ENCODE assay signal across 17 cellular contexts in the genomic region with DNA sequence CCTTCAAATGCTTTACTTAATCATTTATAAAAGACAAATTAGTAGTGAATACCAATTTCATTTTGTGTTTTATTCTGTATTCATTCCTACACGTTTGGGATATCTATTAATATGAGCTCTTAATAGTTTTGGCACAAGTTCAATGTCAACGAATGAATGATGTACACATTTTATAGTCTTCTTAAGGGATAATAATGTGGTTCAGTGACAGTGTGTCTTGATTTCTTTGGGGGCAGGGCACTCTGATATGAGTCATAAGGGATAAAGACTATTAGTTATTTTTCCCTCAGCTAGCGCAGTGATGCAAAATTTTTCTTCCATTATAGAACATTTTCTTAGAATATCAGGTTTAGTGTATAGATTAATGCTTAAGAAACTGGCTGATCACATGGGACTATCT. TPM values are rescaled to one million over a fixed set of nuclear protein-coding genes. Genes with fewer than 3 reads are reported as not detected.
A peak's percentile ranks its signal among the peaks of the same experiment; 100 is the strongest.
DNase-seq lines count a peak whose midpoint lies in the region; ATAC-seq, FAIRE-seq and TF ChIP-seq lines count a peak whose summit lies in the region.
"Had no signal": no experiment of that assay in that cellular context is flagged by ENCODE, and none has a peak within 500 bp of the region (broad histone marks: within the 10 kb centered on the region; RNA-seq: fewer than 3 reads in every experiment).

No MANE protein-coding gene starts in this region.

- no peaks in the 10 kb centered on the region for H3K4me1 ChIP-seq in A673 (ENCODE audit: insufficient read depth, low read length, poor library complexity, severe bottlenecking)
- H3K4me1 ChIP-seq in endothelial cell of umbilical vein (ENCODE audit: control insufficient read depth, extremely low read depth, insufficient read depth, low read length), result peaks cover 5% of the 10 kb centered on the region
- no peaks in the 10 kb centered on the region for H3K4me1 ChIP-seq in adrenal gland (replicated peaks in 1 of 2)

- H3K9ac ChIP-seq in endothelial cell of umbilical vein (replicated peaks; ENCODE audit: extremely low read depth, insufficient read depth, low read length), result no peak overlapping the region

- no peaks in the 10 kb centered on the region for H3K27me3 ChIP-seq in A673 (replicated peaks; ENCODE audit: insufficient read depth, low read depth, low read length, poor library complexity)
- no peaks in the 10 kb centered on the region for H3K27me3 ChIP-seq in endothelial cell of umbilical vein (ENCODE audit: control insufficient read depth in 2 of 2, insufficient read depth in 2 of 2, low read length in 2 of 2)
- H3K27me3 ChIP-seq in adrenal gland, result no peaks in the 10 kb centered on the region

- no peak for TF ChIP-seq POLR2A in endothelial cell of umbilical vein (IDR thresholded peaks at IDR 0.05; ENCODE audit: low read depth, low read length)
- no peak for TF ChIP-seq POLR2A in adrenal gland (IDR thresholded peaks at IDR 0.05)

- no peaks in the 10 kb centered on the region for H3K79me2 ChIP-seq in endothelial cell of umbilical vein (ENCODE audit: control insufficient read depth, insufficient read depth, low read length)

- no peaks in the 10 kb centered on the region for H3K9me1 ChIP-seq in endothelial cell of umbilical vein (replicated peaks; ENCODE audit: control insufficient read depth, extremely low read depth, insufficient read depth, low read length)

- ATAC-seq in HG02885 (IDR thresholded peaks at IDR 0.05; ENCODE audit: poor library complexity, unreplicated experiment), result no peak
- ATAC-seq: T-helper 17 cell had no signal

- DNase-seq in A673 (ENCODE audit: low spot score), result peak; percentile 18
- peak; percentile 11 for DNase-seq in DMS153 treated with DMSO at 0.1 percent for 48 hours (lab: John Stamatoyannopoulos, UW; ENCODE audit: unreplicated experiment)
- peak; percentile 48 for DNase-seq in NCI-H748 (lab: John Stamatoyannopoulos, UW; ENCODE audit: unreplicated experiment)
- DNase-seq in endothelial cell of umbilical vein (ENCODE audit: low read depth, low spot score), result no peak
- DNase-seq in cardiac septum (ENCODE audit: low spot score), result no peak
- no peak for DNase-seq in DMS114 treated with DMSO at 0.1 percent for 48 hours (lab: John Stamatoyannopoulos, UW; ENCODE audit: unreplicated experiment)
- DNase-seq in adrenal gland, result no peak
- DNase-seq: CD4-positive, alpha-beta memory T cell; GOT3; NCI-H146; NCI-H226; NCI-H526; NK-92 treated with Interleukin-12 subunit alpha and Interleukin-12 subunit beta, amount 100 ng/mL, for 24 hours; SHP77 treated with DMSO at 0.1 percent for 48 hours; T-helper 17 cell had no signal

- H3K27ac ChIP-seq in A673 (ENCODE audit: low read depth, low read length, poor library complexity, severe bottlenecking), result no peak overlapping the region
- H3K27ac ChIP-seq in endothelial cell of umbilical vein (ENCODE audit: insufficient read depth, low read depth, low read length), result no peak overlapping the region
- no peak overlapping the region for H3K27ac ChIP-seq in adrenal gland

- POLR2A ChIA-PET in A673 (lab: Charles Lee; ENCODE audit: low non-redundant PET), result no interaction called here
- POLR2A ChIA-PET in endothelial cell of umbilical vein (lab: Charles Lee), result no interaction called here

- H4K20me1 ChIP-seq in endothelial cell of umbilical vein (replicated peaks; ENCODE audit: control insufficient read depth, extremely low read depth, insufficient read depth, low read length), result no peaks in the 10 kb centered on the region

- no peak overlapping the region for H3K4me2 ChIP-seq in endothelial cell of umbilical vein (ENCODE audit: insufficient read depth, low read length)

- no peaks in the 10 kb centered on the region for H3K9me3 ChIP-seq in A673 (ENCODE audit: low read depth, low read length, poor library complexity, severe bottlenecking)
- H3K9me3 ChIP-seq in endothelial cell of umbilical vein (replicated peaks; ENCODE audit: control insufficient read depth, insufficient read depth, low read length), result no peaks in the 10 kb centered on the region
- H3K9me3 ChIP-seq in adrenal gland (replicated peaks in 1 of 3), result no peaks in the 10 kb centered on the region

- CTCF ChIA-PET in A673 (lab: Charles Lee) (no interaction called here), endothelial cell of umbilical vein (lab: Charles Lee) (interaction anchor here (0.7 to 1.0 kb wide), 2 partner anchors 28 to 38 kb away, joined by 3 read pairs; no protein-coding TSS in a partner anchor)

- no peaks in the 10 kb centered on the region for H3K36me3 ChIP-seq in A673 (ENCODE audit: insufficient read depth, low read length, poor library complexity, severe bottlenecking)
- no peaks in the 10 kb centered on the region for H3K36me3 ChIP-seq in endothelial cell of umbilical vein (ENCODE audit: control insufficient read depth in 2 of 2, extremely low read depth in 1 of 2, insufficient read depth in 2 of 2, low read length in 2 of 2)
- H3K36me3 ChIP-seq in adrenal gland (replicated peaks in 1 of 2), result no peaks in the 10 kb centered on the region

- H3K4me3 ChIP-seq in A673 (ENCODE audit: low read depth, low read length, poor library complexity, severe bottlenecking) (no peak overlapping the region), endothelial cell of umbilical vein (replicated peaks in 1 of 3; ENCODE audit: insufficient read depth in 1 of 3, low read depth in 1 of 3, low read length in 3 of 3) (no peak overlapping the region), adrenal gland (no peak overlapping the region)

- intact Hi-C loops in A673 (cut with micrococcal nuclease; ENCODE audit: unreplicated experiment), result no loop called here
- intact Hi-C loops in endothelial cell of umbilical vein (cut with micrococcal nuclease), result no loop called here
- intact Hi-C loops in cardiac septum (cut with DNase I), result no loop called here
- intact Hi-C loops in adrenal gland (cut with DNase I), result no loop called here

- no peak for TF ChIP-seq CTCF in A673 (conservative IDR thresholded peaks at IDR 0.05; ENCODE audit: low read depth, low read length)
- no peak for TF ChIP-seq CTCF in endothelial cell of umbilical vein (IDR thresholded peaks at IDR 0.05; ENCODE audit: extremely low read depth in 1 of 2, insufficient read depth in 1 of 2, low read depth in 1 of 2, low read length in 2 of 2)
- TF ChIP-seq CTCF in adrenal gland (IDR thresholded peaks at IDR 0.05), result no peak

- BruUV-seq in A673 (replicated peaks; lab: Mats Ljungman, UMichigan), result no TSS peak
- BruUV-seq in endothelial cell of umbilical vein (replicated peaks; lab: Mats Ljungman, UMichigan), result no TSS peak

- H2AFZ ChIP-seq in endothelial cell of umbilical vein (ENCODE audit: low read depth, low read length), result no peak overlapping the region

- dilution Hi-C loops in endothelial cell of umbilical vein (cut with MboI; ENCODE audit: extremely low pct_ligation_motif_present, low sequenced_read_pairs), result no loop called here

- peak; percentile 55 for FAIRE-seq in endothelial cell of umbilical vein (lab: Jason Lieb, UNC)
- FAIRE-seq: HTR-8/SVneo had no signal

- 44 to 56% (median 53%) methylated on average over 3 of the region's 3 CpGs for WGBS in adrenal gland, 4 donors

TF ChIP-seq in endothelial cell of umbilical vein, 7 proteins besides CTCF, POLR2A, EP300 and RAD21:
- TF ChIP-seq FOS (IDR thresholded peaks at IDR 0.05; ENCODE audit: borderline replicate concordance, insufficient read depth, low read length) (peak; percentile 32), GATA2 (IDR thresholded peaks at IDR 0.05; ENCODE audit: insufficient read depth, insufficient read length, low read depth, low read length) (no peak)
TF ChIP-seq in endothelial cell of umbilical vein: peak in this region for 1.

RNA-seq across cellular contexts. Expression of gene ZEB2, which starts 34.9 kb away (rescaled TPM):
- total RNA-seq in A673 (2021), result 146 TPM in 2 replicates
- 44.5 and 49.6 TPM in 2 replicates for total RNA-seq in endothelial cell of umbilical vein
- 14.3 and 17.9 TPM in 2 replicates for polyA plus RNA-seq in endothelial cell of umbilical vein
- polyA plus RNA-seq in endothelial cell of umbilical vein (2011; cell fraction: cytosol; rRNA removed), result 18.9 and 19.3 TPM in 2 replicates
- 55.3 and 66.1 TPM in 2 replicates for polyA plus RNA-seq in endothelial cell of umbilical vein (2011; cell fraction: nucleus; rRNA removed)
- polyA plus RNA-seq in endothelial cell of umbilical vein (2012), result 23.0 and 23.7 TPM in 2 replicates
- polyA minus RNA-seq in endothelial cell of umbilical vein, result 88.6 and 114 TPM in 2 replicates
- 3.0 TPM for polyA minus RNA-seq in endothelial cell of umbilical vein (2011; cell fraction: cytosol; rRNA and poly(A)+ RNA removed)
- 218 and 259 TPM in 2 replicates for polyA minus RNA-seq in endothelial cell of umbilical vein (2011; cell fraction: nucleus; rRNA and poly(A)+ RNA removed)
- total RNA-seq in cardiac septum, result 122 TPM
- total RNA-seq in adrenal gland, result 100 to 1,000 TPM in 7 of 8 donors, 10 to 100 TPM in 1; 91.0 to 226 (median 165) TPM
- polyA plus RNA-seq in adrenal gland, result 10 to 100 TPM; 29.0 to 95.8 (median 54.3) TPM

Comparison
In these comparisons a context has a peak if more than half of its experiments do, and no peak if none do; other contexts are left out.
1. DNase-seq: peak in A673 (single experiment), DMS153 treated with DMSO at 0.1 percent for 48 hours (single experiment) and NCI-H748 (single experiment); none in endothelial cell of umbilical vein (single experiment), cardiac septum (single experiment), DMS114 treated with DMSO at 0.1 percent for 48 hours (single experiment) and adrenal gland (0 of 7).